Comparison of ENCODE assay signal across 8 cellular contexts in genomic region chr11:47847892-47848635, GRCh38. TPM values are rescaled to one million over a fixed set of nuclear protein-coding genes. Genes with fewer than 3 reads are reported as not detected.
A peak's percentile ranks its signal among the peaks of the same experiment; 100 is the strongest.
DNase-seq lines count a peak whose midpoint lies in the region; FAIRE-seq and TF ChIP-seq lines count a peak whose summit lies in the region.

A gene with protein sequence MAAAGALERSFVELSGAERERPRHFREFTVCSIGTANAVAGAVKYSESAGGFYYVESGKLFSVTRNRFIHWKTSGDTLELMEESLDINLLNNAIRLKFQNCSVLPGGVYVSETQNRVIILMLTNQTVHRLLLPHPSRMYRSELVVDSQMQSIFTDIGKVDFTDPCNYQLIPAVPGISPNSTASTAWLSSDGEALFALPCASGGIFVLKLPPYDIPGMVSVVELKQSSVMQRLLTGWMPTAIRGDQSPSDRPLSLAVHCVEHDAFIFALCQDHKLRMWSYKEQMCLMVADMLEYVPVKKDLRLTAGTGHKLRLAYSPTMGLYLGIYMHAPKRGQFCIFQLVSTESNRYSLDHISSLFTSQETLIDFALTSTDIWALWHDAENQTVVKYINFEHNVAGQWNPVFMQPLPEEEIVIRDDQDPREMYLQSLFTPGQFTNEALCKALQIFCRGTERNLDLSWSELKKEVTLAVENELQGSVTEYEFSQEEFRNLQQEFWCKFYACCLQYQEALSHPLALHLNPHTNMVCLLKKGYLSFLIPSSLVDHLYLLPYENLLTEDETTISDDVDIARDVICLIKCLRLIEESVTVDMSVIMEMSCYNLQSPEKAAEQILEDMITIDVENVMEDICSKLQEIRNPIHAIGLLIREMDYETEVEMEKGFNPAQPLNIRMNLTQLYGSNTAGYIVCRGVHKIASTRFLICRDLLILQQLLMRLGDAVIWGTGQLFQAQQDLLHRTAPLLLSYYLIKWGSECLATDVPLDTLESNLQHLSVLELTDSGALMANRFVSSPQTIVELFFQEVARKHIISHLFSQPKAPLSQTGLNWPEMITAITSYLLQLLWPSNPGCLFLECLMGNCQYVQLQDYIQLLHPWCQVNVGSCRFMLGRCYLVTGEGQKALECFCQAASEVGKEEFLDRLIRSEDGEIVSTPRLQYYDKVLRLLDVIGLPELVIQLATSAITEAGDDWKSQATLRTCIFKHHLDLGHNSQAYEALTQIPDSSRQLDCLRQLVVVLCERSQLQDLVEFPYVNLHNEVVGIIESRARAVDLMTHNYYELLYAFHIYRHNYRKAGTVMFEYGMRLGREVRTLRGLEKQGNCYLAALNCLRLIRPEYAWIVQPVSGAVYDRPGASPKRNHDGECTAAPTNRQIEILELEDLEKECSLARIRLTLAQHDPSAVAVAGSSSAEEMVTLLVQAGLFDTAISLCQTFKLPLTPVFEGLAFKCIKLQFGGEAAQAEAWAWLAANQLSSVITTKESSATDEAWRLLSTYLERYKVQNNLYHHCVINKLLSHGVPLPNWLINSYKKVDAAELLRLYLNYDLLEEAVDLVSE (N-terminal part only) (minus strand): TSS chr11:47848350. CDS start chr11:47848318, 32 bp downstream.

- peaks cover 4% of the 10 kb centered on the region for H3K36me3 ChIP-seq in Loucy (ENCODE audit: insufficient read depth, low read length)
- H3K36me3 ChIP-seq in SK-N-SH (replicated peaks in 1 of 2; ENCODE audit: control insufficient read depth in 1 of 2, insufficient read depth in 2 of 2, low read length in 1 of 2): peaks cover 18 to 27% of the 10 kb centered on the region in 2 experiments
- peaks cover 4% of the 10 kb centered on the region for H3K36me3 ChIP-seq in neutrophil

- DNase-seq in G401 (ENCODE audit: low spot score): peak; percentile 79
- DNase-seq in H54 (ENCODE audit: insufficient read length, low spot score): peak; percentile 84
- DNase-seq in SK-N-SH: peak; percentile 90
- DNase-seq in activated naive CD4-positive, alpha-beta T cell treated with anti-CD3 and anti-CD28 coated beads, Interleukin-2, amount 10 ng/mL, durations not matched to agents 7 days and 5 days: peak; percentile 92
- peak; percentile 75 for DNase-seq in globus pallidus (ENCODE audit: low spot score)
- peak; percentile 15 to 92 (median 80) for DNase-seq in substantia nigra (lab: John Stamatoyannopoulos, UW)

- H2AFZ ChIP-seq in Loucy (ENCODE audit: low read length): peak within 1 kb of the TSS; percentile 97
- peak within 1 kb of the TSS; percentile 86 for H2AFZ ChIP-seq in SK-N-SH (ENCODE audit: low read depth)

- under 1% methylated on average over 24 of the region's 58 CpGs for WGBS in SK-N-SH (ENCODE audit: low lambda C conversion rate)

- H3K4me1 Mint-ChIP-seq in activated naive CD4-positive, alpha-beta T cell treated with anti-CD3 and anti-CD28 coated beads, Interleukin-2, amount 10 ng/mL, durations not matched to agents 7 days and 5 days: peaks cover 59% of the 10 kb centered on the region

- H3K9me3 ChIP-seq in Loucy (ENCODE audit: insufficient read depth, low read depth, low read length) (no peaks in the 10 kb centered on the region), SK-N-SH (no peaks in the 10 kb centered on the region), neutrophil (no peaks in the 10 kb centered on the region)

- CTCF ChIA-PET in SK-N-SH (lab: Yijun Ruan, JAX): interaction anchor here (1.0 to 1.1 kb wide), 2 partner anchors 30 to 83 kb away, joined by 3 read pairs; no protein-coding TSS in a partner anchor
- CTCF ChIA-PET in activated naive CD4-positive, alpha-beta T cell treated with anti-CD3 and anti-CD28 coated beads, Interleukin-2, amount 10 ng/mL, durations not matched to agents 7 days and 5 days (lab: Charles Lee): interaction anchor here (1.4 kb wide), 1 partner anchor 80 kb away, joined by 3 read pairs; the partner anchor contains the start of gene FNBP4

- TF ChIP-seq POLR2A in H54 (IDR thresholded peaks at IDR 0.05; ENCODE audit: low read depth, low read length): peak; percentile 93

- H3K9me2 ChIP-seq in Loucy (replicated peaks; ENCODE audit: low read depth, low read length): no peaks in the 10 kb centered on the region
- no peaks in the 10 kb centered on the region for H3K9me2 ChIP-seq in SK-N-SH

- peak within 1 kb of the TSS; percentile 99 for H3K4me3 Mint-ChIP-seq in activated naive CD4-positive, alpha-beta T cell treated with anti-CD3 and anti-CD28 coated beads, Interleukin-2, amount 10 ng/mL, durations not matched to agents 7 days and 5 days

- peak within 1 kb of the TSS; percentile 99 for H3K27ac Mint-ChIP-seq in activated naive CD4-positive, alpha-beta T cell treated with anti-CD3 and anti-CD28 coated beads, Interleukin-2, amount 10 ng/mL, durations not matched to agents 7 days and 5 days

- H3K9ac ChIP-seq in Loucy (ENCODE audit: low read depth, low read length, poor library complexity, severe bottlenecking): peak within 1 kb of the TSS; percentile 92
- H3K9ac ChIP-seq in SK-N-SH: peak within 1 kb of the TSS; percentile 87

- 0 out of 2 replicates have a peak, but pooled peaks cover 2% of the 10 kb centered on the region for H3F3A ChIP-seq in Loucy (ENCODE audit: low read depth)
- H3F3A ChIP-seq in SK-N-SH (replicated peaks; ENCODE audit: insufficient read depth): peaks cover 6% of the 10 kb centered on the region

- peaks cover 49% of the 10 kb centered on the region for H3K4me1 ChIP-seq in Loucy (ENCODE audit: insufficient read depth, low read length, poor library complexity, severe bottlenecking)
- H3K4me1 ChIP-seq in SK-N-SH (ENCODE audit: control insufficient read depth in 1 of 2, insufficient read depth in 2 of 2, low read depth in 1 of 2, low read length in 1 of 2): peaks cover 7 to 12% of the 10 kb centered on the region in 2 experiments; a peak in 3 of 4 replicates
- peaks cover 25 to 30% of the 10 kb centered on the region in 2 experiments for H3K4me1 ChIP-seq in neutrophil (ENCODE audit: control insufficient read depth in 1 of 2, insufficient read depth in 1 of 2, low read depth in 1 of 2, low read length in 1 of 2)

- in situ Hi-C loops in G401 (cut with HindIII; ENCODE audit: low sequenced_read_pairs): no loop called here

- H3K27me3 Mint-ChIP-seq in activated naive CD4-positive, alpha-beta T cell treated with anti-CD3 and anti-CD28 coated beads, Interleukin-2, amount 10 ng/mL, durations not matched to agents 7 days and 5 days: no peaks in the 10 kb centered on the region

- H3K27me3 ChIP-seq in Loucy (ENCODE audit: insufficient read depth, low read length, poor library complexity, severe bottlenecking): no peaks in the 10 kb centered on the region
- no peaks in the 10 kb centered on the region for H3K27me3 ChIP-seq in SK-N-SH (ENCODE audit: insufficient read depth)
- H3K27me3 ChIP-seq in neutrophil: no peaks in the 10 kb centered on the region

- FAIRE-seq in H54 (lab: Jason Lieb, UNC): no peak

- H3K4me3 ChIP-seq in Loucy (ENCODE audit: low read length, poor library complexity, severe bottlenecking) (peak within 1 kb of the TSS; percentile 97), SK-N-SH (ENCODE audit: low read depth in 2 of 2, low read length in 1 of 2) (peak within 1 kb of the TSS; percentile 80 to 87), neutrophil (ENCODE audit: low read depth in 1 of 2, low read length in 1 of 2) (peak within 1 kb of the TSS; percentile 75 to 99)

- TF ChIP-seq RAD21 in SK-N-SH (IDR thresholded peaks at IDR 0.05; ENCODE audit: low read length): no peak

- POLR2A ChIA-PET in SK-N-SH (lab: Yijun Ruan, JAX): interaction anchor here (0.7 to 1.1 kb wide), 5 partner anchors 15 to 296 kb away, joined by 3 read pairs; partner anchors contain the start of gene FNBP4

- H3K4me2 ChIP-seq in Loucy (ENCODE audit: low read depth, low read length, poor library complexity, severe bottlenecking) (peak within 1 kb of the TSS; percentile 100), SK-N-SH (peak within 1 kb of the TSS; percentile 81)

- H3K9me3 Mint-ChIP-seq in activated naive CD4-positive, alpha-beta T cell treated with anti-CD3 and anti-CD28 coated beads, Interleukin-2, amount 10 ng/mL, durations not matched to agents 7 days and 5 days: no peaks in the 10 kb centered on the region

- H3K27ac ChIP-seq in SK-N-SH (ENCODE audit: low read depth in 2 of 2, low read length in 1 of 2): peak within 1 kb of the TSS; percentile 70 to 89
- peak within 1 kb of the TSS; percentile 91 for H3K27ac ChIP-seq in neutrophil
- H3K27ac ChIP-seq in substantia nigra (ENCODE audit: low read depth, low read length, poor library complexity, severe bottlenecking): peak within 1 kb of the TSS; percentile 86

- H3K36me3 Mint-ChIP-seq in activated naive CD4-positive, alpha-beta T cell treated with anti-CD3 and anti-CD28 coated beads, Interleukin-2, amount 10 ng/mL, durations not matched to agents 7 days and 5 days: peaks cover 16% of the 10 kb centered on the region

- TF ChIP-seq EP300 in SK-N-SH (IDR thresholded peaks at IDR 0.05; ENCODE audit: borderline replicate concordance in 1 of 2, low read depth in 1 of 2, low read length in 1 of 2): no peak

- TF ChIP-seq CTCF in Loucy (conservative IDR thresholded peaks at IDR 0.05; ENCODE audit: low read length) (no peak), SK-N-SH (IDR thresholded peaks at IDR 0.05) (no peak), neutrophil (IDR thresholded peaks at IDR 0.05) (peak; percentile 42)

- H4K20me1 ChIP-seq in Loucy (ENCODE audit: insufficient read depth, low read length, poor library complexity, severe bottlenecking) (peaks cover 26% of the 10 kb centered on the region), SK-N-SH (ENCODE audit: insufficient read depth) (peaks cover 3% of the 10 kb centered on the region; the same call in 1 of the 2 replicates)

- H3K79me2 ChIP-seq in Loucy (ENCODE audit: insufficient read depth, low read length): peaks cover 59% of the 10 kb centered on the region
- peaks cover 51% of the 10 kb centered on the region for H3K79me2 ChIP-seq in SK-N-SH (ENCODE audit: insufficient read depth)

TF ChIP-seq in SK-N-SH, 30 proteins besides CTCF, POLR2A, EP300 and RAD21 (continues in another document):
- TF ChIP-seq MAX (IDR thresholded peaks at IDR 0.05; ENCODE audit: low read depth): peak; percentile 78
- TF ChIP-seq, protein P1, sequence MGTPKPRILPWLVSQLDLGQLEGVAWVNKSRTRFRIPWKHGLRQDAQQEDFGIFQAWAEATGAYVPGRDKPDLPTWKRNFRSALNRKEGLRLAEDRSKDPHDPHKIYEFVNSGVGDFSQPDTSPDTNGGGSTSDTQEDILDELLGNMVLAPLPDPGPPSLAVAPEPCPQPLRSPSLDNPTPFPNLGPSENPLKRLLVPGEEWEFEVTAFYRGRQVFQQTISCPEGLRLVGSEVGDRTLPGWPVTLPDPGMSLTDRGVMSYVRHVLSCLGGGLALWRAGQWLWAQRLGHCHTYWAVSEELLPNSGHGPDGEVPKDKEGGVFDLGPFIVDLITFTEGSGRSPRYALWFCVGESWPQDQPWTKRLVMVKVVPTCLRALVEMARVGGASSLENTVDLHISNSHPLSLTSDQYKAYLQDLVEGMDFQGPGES (IDR thresholded peaks at IDR 0.05; ENCODE audit: low read depth, low read length): no peak
- no peak for TF ChIP-seq FOSL2 (IDR thresholded peaks at IDR 0.05; ENCODE audit: borderline replicate concordance, low read depth)

RNA-seq across cellular contexts. Expression of the gene that starts here (rescaled TPM):
- total RNA-seq in G401 (2014; rRNA removed; shearing (Covaris generic)): 38.5 and 61.9 TPM in 2 replicates
- 19.3 and 27.1 TPM in 2 replicates for polyA plus RNA-seq in SK-N-SH (2012; rRNA removed)
- 20.6 and 22.0 TPM in 2 replicates for polyA plus RNA-seq in SK-N-SH (2012; cell fraction: cytosol; rRNA removed)
- 21.9 and 41.5 TPM in 2 replicates for polyA plus RNA-seq in SK-N-SH (2012; cell fraction: nucleus; rRNA removed)

Comparison
In these comparisons a context has a peak if more than half of its experiments do, and no peak if none do; other contexts are left out.
1. Peak in every context shown above with its lines: DNase-seq, H3K4me3 ChIP-seq and H3K27ac ChIP-seq.